In the genomic region with DNA sequence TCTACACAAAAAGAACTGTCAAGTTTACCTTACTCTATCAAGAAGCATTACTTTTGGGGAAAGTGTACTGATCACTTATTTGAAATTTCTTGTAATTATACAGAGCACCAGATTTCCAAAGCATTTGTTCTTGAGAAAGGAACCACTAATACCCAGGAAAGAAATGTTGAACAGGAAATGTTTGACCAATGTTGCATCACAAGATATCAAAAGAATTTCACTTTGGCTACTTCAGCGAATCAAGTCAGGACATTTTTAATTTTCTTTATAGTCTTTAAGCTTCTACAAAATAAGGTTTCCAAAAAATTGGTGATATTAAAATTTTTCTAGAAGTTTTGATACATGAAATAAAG, we compare ENCODE assay signal across 13 cellular contexts.
DNase-seq lines count a peak whose midpoint lies in the region; TF ChIP-seq lines count a peak whose summit lies in the region.
"Had no signal": no experiment of that assay in that cellular context is flagged by ENCODE, and none has a peak within 500 bp of the region (broad histone marks: within the 10 kb centered on the region; RNA-seq: fewer than 3 reads in every experiment).

No MANE protein-coding gene starts in this region.

- no peaks in the 10 kb centered on the region for H3K36me3 ChIP-seq in adipocyte (ENCODE audit: control insufficient read depth, insufficient read depth, low read length, severe bottlenecking)
- no peaks in the 10 kb centered on the region for H3K36me3 ChIP-seq in BE2C

- TF ChIP-seq CTCF in BE2C (IDR thresholded peaks at IDR 0.05; ENCODE audit: low read depth, low read length), result no peak

- peak; percentile 42 for DNase-seq in H4 (ENCODE audit: low spot score)
- peak; percentile 67 for DNase-seq in adipocyte (ENCODE audit: low read depth)
- peak; percentile 6 for DNase-seq in glomerular visceral epithelial cell (ENCODE audit: extremely low spot score)
- peak; percentile 81 for DNase-seq in renal cortical epithelial cell (ENCODE audit: low read depth)
- DNase-seq in BE2C, result no peak
- no peak for DNase-seq in NOMO-1 (lab: John Stamatoyannopoulos, UW; ENCODE audit: unreplicated experiment in 2 of 2)
- DNase-seq in activated naive CD4-positive, alpha-beta T cell treated with anti-CD3 and anti-CD28 coated beads, Interleukin-2, amount 50 U/mL, for 16 hours, result no peak
- DNase-seq in NCI-H2171 treated with DMSO at 0.1 percent for 48 hours (lab: John Stamatoyannopoulos, UW), result no peak
- DNase-seq: activated CD8-positive, alpha-beta memory T cell treated with anti-CD3 and anti-CD28 coated beads, Interleukin-2, amount 50 U/mL, for 4 hours; CD4-positive, alpha-beta T cell; glutamatergic neuron; NCI-H1105 treated with DMSO at 0.1 percent for 48 hours; T-helper 9 cell had no signal

- H3K4me1 ChIP-seq in adipocyte (ENCODE audit: control insufficient read depth, insufficient read depth, low read length), result peaks cover 21% of the 10 kb centered on the region
- H3K4me1 ChIP-seq in BE2C, result peaks cover 5% of the 10 kb centered on the region; the same call in 1 of the 2 replicates

- H3K27me3 ChIP-seq in adipocyte (replicated peaks; ENCODE audit: control insufficient read depth, insufficient read depth, low read length) (no peaks in the 10 kb centered on the region), BE2C (no peaks in the 10 kb centered on the region)

- no peak overlapping the region for H3K9ac ChIP-seq in adipocyte (ENCODE audit: low read length)

- H3K4me3 ChIP-seq in adipocyte (ENCODE audit: low read length) (peak overlapping the region; percentile 83), BE2C (ENCODE audit: low read depth, low read length) (no peak overlapping the region; the same call in 1 of the 2 replicates)

- no peaks in the 10 kb centered on the region for H3K9me3 ChIP-seq in adipocyte (ENCODE audit: control insufficient read depth, low read length)
- H3K9me3 ChIP-seq in BE2C, result no peaks in the 10 kb centered on the region

Comparison
In these comparisons a context has a peak if more than half of its experiments do, and no peak if none do; other contexts are left out.
1. DNase-seq: peak in H4 (single experiment), adipocyte (single experiment), glomerular visceral epithelial cell (single experiment) and renal cortical epithelial cell (single experiment); none in BE2C (single experiment), NOMO-1 (0 of 2), activated naive CD4-positive, alpha-beta T cell treated with anti-CD3 and anti-CD28 coated beads, Interleukin-2, amount 50 U/mL, for 16 hours (single experiment) and NCI-H2171 treated with DMSO at 0.1 percent for 48 hours (single experiment).